In genomic region chr10:85612378-85612775, GRCh38 we compare ENCODE assay signal across 9 cellular contexts.
A peak's percentile ranks its signal among the peaks of the same experiment; 100 is the strongest.
DNase-seq lines count a peak whose midpoint lies in the region; ATAC-seq and TF ChIP-seq lines count a peak whose summit lies in the region.
"Had no signal": no experiment of that assay in that cellular context is flagged by ENCODE, and none has a peak within 500 bp of the region (broad histone marks: within the 10 kb centered on the region; RNA-seq: fewer than 3 reads in every experiment).

No MANE protein-coding gene starts in this region.

- peaks cover under 1% of the 10 kb centered on the region for H3K9me3 Mint-ChIP-seq in memory B cell

- TF ChIP-seq POLR2A in testis (IDR thresholded peaks at IDR 0.05) = no peak

- WGBS in testis, 2 donors = 50 to 65% methylated on average over 3 of the region's 3 CpGs

- H3K4me3 ChIP-seq in testis = no peak overlapping the region
- H3K4me3 ChIP-seq: tibial artery had no signal

- H3K27me3 ChIP-seq in testis = no peaks in the 10 kb centered on the region
- H3K27me3 ChIP-seq: tibial artery had no signal

- no peak for TF ChIP-seq CTCF in testis (IDR thresholded peaks at IDR 0.05)

- H3K9me3 ChIP-seq in testis = no peaks in the 10 kb centered on the region
- H3K9me3 ChIP-seq: tibial artery had no signal

- H3K4me1 Mint-ChIP-seq in memory B cell = peaks cover 12% of the 10 kb centered on the region

- H3K27ac Mint-ChIP-seq in memory B cell = peak overlapping the region; percentile 6

- H3K36me3 ChIP-seq in testis (ENCODE audit: low read depth, missing control alignments) = no peaks in the 10 kb centered on the region
- H3K36me3 ChIP-seq: tibial artery had no signal

- H3K4me3 Mint-ChIP-seq in memory B cell = peak overlapping the region; percentile 43

- intact Hi-C loops in testis (cut with DNase I; ENCODE audit: low total_unique reads) = no loop called here

- H3K27me3 Mint-ChIP-seq in memory B cell = peaks cover 3% of the 10 kb centered on the region

- H3K27ac ChIP-seq in testis = no peak overlapping the region
- H3K27ac ChIP-seq: tibial artery had no signal

- ATAC-seq in GM18909 (IDR thresholded peaks at IDR 0.05; ENCODE audit: poor library complexity, unreplicated experiment) (peak; percentile 90), HG02884 (IDR thresholded peaks at IDR 0.05; ENCODE audit: unreplicated experiment) (peak; percentile 96), memory B cell (ENCODE audit: low read depth) (peak; percentile 91)

- H3K4me1 ChIP-seq in testis = no peaks in the 10 kb centered on the region
- H3K4me1 ChIP-seq: tibial artery had no signal

- no peaks in the 10 kb centered on the region for H3K36me3 Mint-ChIP-seq in memory B cell

- DNase-seq in RPMI8226 (peak; percentile 59), memory B cell (ENCODE audit: low spot score in 2 of 2) (no peak), medulla oblongata (ENCODE audit: extremely low spot score) (no peak), testis (no peak), HuH-7 (ENCODE audit: low spot score) (no peak), iPS-NIHi7 (ENCODE audit: extremely low spot score) (no peak)
